8 cellular contexts compared by ENCODE assay signal in the genomic region with DNA sequence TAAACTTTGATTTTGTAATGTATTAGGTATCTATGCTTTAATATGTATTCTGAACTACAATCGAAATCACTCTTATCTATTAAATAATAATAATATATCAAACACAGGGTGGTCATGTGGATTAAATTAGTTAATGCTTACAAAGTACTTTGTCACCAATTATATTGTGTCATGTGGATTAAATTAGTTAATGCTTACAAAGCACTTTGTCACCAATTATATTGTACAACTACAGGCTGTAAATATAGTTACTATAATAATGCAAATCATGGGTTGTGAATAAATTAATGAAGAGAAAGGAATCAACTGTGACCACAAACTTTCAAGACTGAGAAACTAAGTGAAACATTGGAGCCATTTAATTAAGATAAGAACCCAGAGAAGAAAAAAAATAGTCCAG.
"Had no signal": no experiment of that assay in that cellular context is flagged by ENCODE, and none has a peak within 500 bp of the region (broad histone marks: within the 10 kb centered on the region; RNA-seq: fewer than 3 reads in every experiment).

No MANE protein-coding gene starts in this region.

- H3K27ac ChIP-seq: HL-60 had no signal

- H3K27ac Mint-ChIP-seq: GM23338, H9, IgD-negative memory B cell had no signal

- H3K36me3 Mint-ChIP-seq: IgD-negative memory B cell had no signal

- DNase-seq: H9, HCEC 1CT, KG1 had no signal

- H3K9me3 Mint-ChIP-seq: GM23338, H9 had no signal

- H3K4me2 ChIP-seq: GM23338 had no signal

- H2AFZ ChIP-seq: GM23338 had no signal

- H3K4me3 ChIP-seq: GM23338 had no signal

- H3K27me3 Mint-ChIP-seq: IgD-negative memory B cell had no signal

- ATAC-seq: GM23338 had no signal

- H3K4me1 Mint-ChIP-seq: GM23338, H9, IgD-negative memory B cell had no signal

- H3K4me3 Mint-ChIP-seq: GM23338, H9 had no signal

- FAIRE-seq: H1, H54 had no signal
